2 cellular contexts compared by ENCODE assay signal in genomic region chr20:57392512-57393271, GRCh38.
TF ChIP-seq lines count a peak whose summit lies in the region.

No MANE protein-coding gene starts in this region.

TF ChIP-seq in GM12878, 131 proteins besides CTCF, POLR2A, EP300 and RAD21 (continues in another document):
- no peak; the same call in 1 of the 2 replicates for TF ChIP-seq BMI1 (IDR thresholded peaks at IDR 0.05; ENCODE audit: borderline replicate concordance)
- TF ChIP-seq YBX1 (IDR thresholded peaks at IDR 0.05) = no peak
- TF ChIP-seq NFIC (IDR thresholded peaks at IDR 0.05; ENCODE audit: low read depth, low read length) = no peak
- no peak for TF ChIP-seq ZZZ3 (IDR thresholded peaks at IDR 0.05; ENCODE audit: control insufficient read depth, insufficient read length, low read depth)
- no peak for TF ChIP-seq WRNIP1 (IDR thresholded peaks at IDR 0.05; ENCODE audit: borderline replicate concordance, low read depth, low read length)
- no peak for TF ChIP-seq REST (IDR thresholded peaks at IDR 0.05; ENCODE audit: low read depth, low read length)
- TF ChIP-seq CBX5 (IDR thresholded peaks at IDR 0.05; ENCODE audit: low read depth) = no peak
- TF ChIP-seq HSF1 (IDR thresholded peaks at IDR 0.05; ENCODE audit: low read depth, low read length) = no peak
- TF ChIP-seq CBX3 (IDR thresholded peaks at IDR 0.05; ENCODE audit: borderline replicate concordance, low read depth) = no peak
- TF ChIP-seq TCF12 (IDR thresholded peaks at IDR 0.05; ENCODE audit: low read depth, low read length) = peak; percentile 35; the same call in 1 of the 2 replicates
- TF ChIP-seq E2F4 (IDR thresholded peaks at IDR 0.05; ENCODE audit: low read depth, low read length) = no peak
- no peak for TF ChIP-seq ZBTB40 (IDR thresholded peaks at IDR 0.05; ENCODE audit: borderline replicate concordance)
- TF ChIP-seq RB1 (IDR thresholded peaks at IDR 0.05; ENCODE audit: borderline replicate concordance) = no peak
- no peak for TF ChIP-seq KAT2A (conservative IDR thresholded peaks at IDR 0.05; ENCODE audit: control insufficient read depth, low read depth, low read length)
- no peak for TF ChIP-seq CEBPB (IDR thresholded peaks at IDR 0.05; ENCODE audit: borderline replicate concordance in 1 of 2, low read depth in 2 of 2, low read length in 2 of 2)
- TF ChIP-seq MEF2B (IDR thresholded peaks at IDR 0.05; ENCODE audit: partially characterized antibody, poor library complexity, severe bottlenecking) = peak; percentile 51
- TF ChIP-seq ZNF24 (IDR thresholded peaks at IDR 0.05) = no peak

TF ChIP-seq in HepG2, 621 proteins besides CTCF, POLR2A, EP300 and RAD21 (continues in another document):
- TF ChIP-seq HNRNPL (IDR thresholded peaks at IDR 0.05; ENCODE audit: low read depth, low read length) (0 out of 2 replicates have a peak, but pooled peaks have one; percentile 64), ZNF761 (CRISPR knock-in tag; conservative IDR thresholded peaks at IDR 0.05) (no peak), ZMAT3 (CRISPR knock-in tag; conservative IDR thresholded peaks at IDR 0.05) (no peak), GLMP (CRISPR knock-in tag; IDR thresholded peaks at IDR 0.05; ENCODE audit: borderline replicate concordance) (no peak), RORA (CRISPR knock-in tag; IDR thresholded peaks at IDR 0.05) (no peak), TFAP4 (IDR thresholded peaks at IDR 0.05; ENCODE audit: borderline replicate concordance, low read depth) (no peak), KDM3A (CRISPR knock-in tag; IDR thresholded peaks at IDR 0.05; ENCODE audit: low read depth) (no peak), ZNF687 (CRISPR knock-in tag; IDR thresholded peaks at IDR 0.05) (peak; percentile 44), KAT2B (IDR thresholded peaks at IDR 0.05; ENCODE audit: borderline replicate concordance, low read depth, low read length) (no peak), NR0B2 (CRISPR knock-in tag; IDR thresholded peaks at IDR 0.05) (0 out of 2 replicates have a peak, but pooled peaks have one; percentile 31), ZZZ3 (CRISPR knock-in tag; IDR thresholded peaks at IDR 0.05; ENCODE audit: borderline replicate concordance) (no peak), ZNF709 (CRISPR knock-in tag; IDR thresholded peaks at IDR 0.05) (no peak), NONO (IDR thresholded peaks at IDR 0.05) (no peak), NONO (CRISPR knock-in tag; conservative IDR thresholded peaks at IDR 0.05) (no peak), TOE1 (CRISPR knock-in tag; IDR thresholded peaks at IDR 0.05) (no peak), NFKB2 (CRISPR knock-in tag; IDR thresholded peaks at IDR 0.05; ENCODE audit: borderline replicate concordance) (no peak), ZNF431 (CRISPR knock-in tag; IDR thresholded peaks at IDR 0.05; ENCODE audit: borderline replicate concordance, low read depth) (no peak), ZNF543 (CRISPR knock-in tag; IDR thresholded peaks at IDR 0.05) (no peak), ZNF552 (CRISPR knock-in tag; IDR thresholded peaks at IDR 0.05; ENCODE audit: borderline replicate concordance) (no peak), KAT8 (CRISPR knock-in tag; IDR thresholded peaks at IDR 0.05) (no peak), BHLHE40 (IDR thresholded peaks at IDR 0.05; ENCODE audit: low read length) (no peak), MNT (IDR thresholded peaks at IDR 0.05) (no peak), ZFY (CRISPR knock-in tag; IDR thresholded peaks at IDR 0.05) (no peak), CEBPB (IDR thresholded peaks at IDR 0.05; ENCODE audit: borderline replicate concordance, low read depth, low read length) (no peak), CHD2 (IDR thresholded peaks at IDR 0.05; ENCODE audit: low read depth, low read length) (no peak), MBNL3 (CRISPR knock-in tag; conservative IDR thresholded peaks at IDR 0.05) (no peak), PCBP1 (IDR thresholded peaks at IDR 0.05; ENCODE audit: borderline replicate concordance, low read depth, low read length) (0 out of 2 replicates have a peak, but pooled peaks have one; percentile 73), ZNF557 (CRISPR knock-in tag; IDR thresholded peaks at IDR 0.05) (no peak), NRL (CRISPR knock-in tag; IDR thresholded peaks at IDR 0.05; ENCODE audit: borderline replicate concordance) (no peak), ZNF839 (CRISPR knock-in tag; IDR thresholded peaks at IDR 0.05; ENCODE audit: borderline replicate concordance) (no peak), JUNB (CRISPR knock-in tag; IDR thresholded peaks at IDR 0.05; ENCODE audit: borderline replicate concordance) (no peak), ZNF776 (CRISPR knock-in tag; IDR thresholded peaks at IDR 0.05) (no peak), E2F5 (CRISPR knock-in tag; conservative IDR thresholded peaks at IDR 0.05) (no peak), IKZF5 (CRISPR knock-in tag; IDR thresholded peaks at IDR 0.05) (no peak), STAT6 (CRISPR knock-in tag; IDR thresholded peaks at IDR 0.05; ENCODE audit: borderline replicate concordance) (no peak), GPN1 (CRISPR knock-in tag; IDR thresholded peaks at IDR 0.05; ENCODE audit: borderline replicate concordance) (no peak), PATZ1 (CRISPR knock-in tag; IDR thresholded peaks at IDR 0.05) (peak; percentile 18; the same call in 1 of the 2 replicates), AGO1 (IDR thresholded peaks at IDR 0.05; ENCODE audit: low read depth, low read length, poor library complexity, severe bottlenecking) (peak; percentile 13), ZNF746 (CRISPR knock-in tag; IDR thresholded peaks at IDR 0.05) (0 out of 2 replicates have a peak, but pooled peaks have one; percentile 41), SALL1 (CRISPR knock-in tag; IDR thresholded peaks at IDR 0.05) (no peak), RARG (CRISPR knock-in tag; IDR thresholded peaks at IDR 0.05; ENCODE audit: low read depth) (no peak), RFX5 (IDR thresholded peaks at IDR 0.05; ENCODE audit: low read depth, low read length) (no peak), CREBL2 (CRISPR knock-in tag; IDR thresholded peaks at IDR 0.05; ENCODE audit: borderline replicate concordance) (no peak), ZSCAN20 (CRISPR knock-in tag; IDR thresholded peaks at IDR 0.05; ENCODE audit: borderline replicate concordance) (no peak), ZNF124 (CRISPR knock-in tag; IDR thresholded peaks at IDR 0.05) (no peak), KLF15 (CRISPR knock-in tag; IDR thresholded peaks at IDR 0.05; ENCODE audit: borderline replicate concordance) (no peak), DPF2 (CRISPR knock-in tag; IDR thresholded peaks at IDR 0.05; ENCODE audit: borderline replicate concordance, low read depth) (no peak)
